ENCODE assay signal across 26 cellular contexts in genomic region chr1:217184854-217185253, GRCh38.
"Had no signal": no experiment of that assay in that cellular context is flagged by ENCODE, and none has a peak within 500 bp of the region (broad histone marks: within the 10 kb centered on the region; RNA-seq: fewer than 3 reads in every experiment).

No MANE protein-coding gene starts in this region.

- H3K36me3 Mint-ChIP-seq: activated CD8-positive, alpha-beta memory T cell treated with anti-CD3 and anti-CD28 coated beads, Interleukin-2, amount 10 ng/mL, durations not matched to agents 7 days and 5 days; activated naive CD4-positive, alpha-beta T cell treated with anti-CD3 and anti-CD28 coated beads, Interleukin-2, amount 10 ng/mL, durations not matched to agents 7 days and 5 days; activated naive CD8-positive, alpha-beta T cell; IgD-negative memory B cell had no signal

- H3K27ac Mint-ChIP-seq: activated CD4-positive, alpha-beta memory T cell treated with anti-CD3 and anti-CD28 coated beads, Interleukin-2, amount 10 ng/mL, durations not matched to agents 7 days and 5 days; activated CD8-positive, alpha-beta memory T cell treated with anti-CD3 and anti-CD28 coated beads, Interleukin-2, amount 10 ng/mL, durations not matched to agents 7 days and 5 days; activated naive CD4-positive, alpha-beta T cell treated with anti-CD3 and anti-CD28 coated beads, Interleukin-2, amount 10 ng/mL, durations not matched to agents 7 days and 5 days; activated naive CD8-positive, alpha-beta T cell; IgD-negative memory B cell had no signal

- H3K4me3 Mint-ChIP-seq: activated CD4-positive, alpha-beta memory T cell treated with anti-CD3 and anti-CD28 coated beads, Interleukin-2, amount 10 ng/mL, durations not matched to agents 7 days and 5 days; activated CD8-positive, alpha-beta memory T cell treated with anti-CD3 and anti-CD28 coated beads, Interleukin-2, amount 10 ng/mL, durations not matched to agents 7 days and 5 days; activated naive CD4-positive, alpha-beta T cell treated with anti-CD3 and anti-CD28 coated beads, Interleukin-2, amount 10 ng/mL, durations not matched to agents 7 days and 5 days; activated naive CD8-positive, alpha-beta T cell; IgD-negative memory B cell had no signal

- H3K27ac ChIP-seq: WERI-Rb-1 had no signal

- H3K4me1 Mint-ChIP-seq: activated CD4-positive, alpha-beta memory T cell treated with anti-CD3 and anti-CD28 coated beads, Interleukin-2, amount 10 ng/mL, durations not matched to agents 7 days and 5 days; activated CD8-positive, alpha-beta memory T cell treated with anti-CD3 and anti-CD28 coated beads, Interleukin-2, amount 10 ng/mL, durations not matched to agents 7 days and 5 days; activated naive CD4-positive, alpha-beta T cell treated with anti-CD3 and anti-CD28 coated beads, Interleukin-2, amount 10 ng/mL, durations not matched to agents 7 days and 5 days; IgD-negative memory B cell had no signal

- H3K36me3 ChIP-seq: WERI-Rb-1 had no signal

- ATAC-seq: activated CD8-positive, alpha-beta memory T cell treated with anti-CD3 and anti-CD28 coated beads, Interleukin-2, amount 10 ng/mL, durations not matched to agents 7 days and 5 days; Panc1 had no signal

- DNase-seq: activated CD4-positive, alpha-beta memory T cell treated with anti-CD3 and anti-CD28 coated beads, Interleukin-2, amount 10 ng/mL, durations not matched to agents 7 days and 5 days; activated CD4-positive, alpha-beta T cell treated with anti-CD3 and anti-CD28 coated beads for 1 hour; activated CD4-positive, alpha-beta T cell treated with anti-CD3 and anti-CD28 coated beads for 48 hours; activated CD4-positive, CD25-positive, alpha-beta regulatory T cell; activated CD8-positive, alpha-beta memory T cell treated with anti-CD3 and anti-CD28 coated beads for 24 hours; activated CD8-positive, alpha-beta memory T cell treated with anti-CD3 and anti-CD28 coated beads, Interleukin-2, amount 10 ng/mL, durations not matched to agents 7 days and 5 days; activated CD8-positive, alpha-beta memory T cell treated with anti-CD3 and anti-CD28 coated beads, Interleukin-2, amount 50 U/mL, for 48 hours; activated effector memory CD4-positive, alpha-beta T cell treated with Interleukin-2 at 50 U/mL for 16 hours; activated naive CD4-positive, alpha-beta T cell treated with anti-CD3 and anti-CD28 coated beads, Interleukin-2, amount 10 ng/mL, durations not matched to agents 7 days and 5 days; activated T-cell treated with anti-CD3 and anti-CD28 coated beads, Interleukin-2, amount 50 U/mL, for 48 hours; amniotic stem cell; aorta; Karpas-422; KBM-7; NCI-H1048; NCI-H1436 treated with DMSO at 0.1 percent for 48 hours; NCI-H1694 treated with DMSO at 0.1 percent for 48 hours; NCI-H2029; NCI-H345; NCI-H524 treated with DMSO at 0.1 percent for 48 hours; SIG-M5; T1000; WERI-Rb-1 had no signal

- H3K27me3 Mint-ChIP-seq: activated CD4-positive, alpha-beta memory T cell treated with anti-CD3 and anti-CD28 coated beads, Interleukin-2, amount 10 ng/mL, durations not matched to agents 7 days and 5 days; activated CD8-positive, alpha-beta memory T cell treated with anti-CD3 and anti-CD28 coated beads, Interleukin-2, amount 10 ng/mL, durations not matched to agents 7 days and 5 days; activated naive CD4-positive, alpha-beta T cell treated with anti-CD3 and anti-CD28 coated beads, Interleukin-2, amount 10 ng/mL, durations not matched to agents 7 days and 5 days; activated naive CD8-positive, alpha-beta T cell had no signal
